8 cellular contexts compared by ENCODE assay signal in genomic region chr17:3801043-3801746, GRCh38. TPM values are rescaled to one million over a fixed set of nuclear protein-coding genes. Genes with fewer than 3 reads are reported as not detected.
DNase-seq lines count a peak whose midpoint lies in the region; ATAC-seq, FAIRE-seq and TF ChIP-seq lines count a peak whose summit lies in the region.

ITGAE (minus strand) TSS chr17:3801188; CDS start chr17:3801144, 44 bp downstream.

- no peak for TF ChIP-seq POLR2A in gastroesophageal sphincter (IDR thresholded peaks at IDR 0.05)

- H3K4me1 Mint-ChIP-seq in CD8-positive, alpha-beta memory T cell: peaks cover 31 to 65% (median 44%) of the 10 kb centered on the region in 3 donors
- peaks cover 16% of the 10 kb centered on the region for H3K4me1 Mint-ChIP-seq in T-helper 1 cell treated with Interleukin-12 subunit alpha and Interleukin-12 subunit beta and Interleukin-4 antibody, amounts not matched to agents 30 μg/mL and 1 μg/mL, for 36 hours (ENCODE audit: low read depth)

- TF ChIP-seq CTCF in gastroesophageal sphincter (IDR thresholded peaks at IDR 0.05) (no peak), omental fat pad (IDR thresholded peaks at IDR 0.05) (no peak)

- H3K4me3 Mint-ChIP-seq in CD8-positive, alpha-beta memory T cell: peak within 1 kb of the TSS; percentile 14 to 91 (median 76)
- no peak within 1 kb of the TSS for H3K4me3 Mint-ChIP-seq in T-helper 1 cell treated with Interleukin-12 subunit alpha and Interleukin-12 subunit beta and Interleukin-4 antibody, amounts not matched to agents 30 μg/mL and 1 μg/mL, for 36 hours

- CTCF ChIA-PET in CD8-positive, alpha-beta memory T cell (lab: Charles Lee): interaction anchor here (0.7 to 3.4 kb wide), 5 partner anchors 9 to 63 kb away, joined by 3 to 25 read pairs (median 4); no protein-coding TSS in a partner anchor

- H3K36me3 ChIP-seq in CD8-positive, alpha-beta memory T cell (ENCODE audit: insufficient read depth, low read length): no peaks in the 10 kb centered on the region
- H3K36me3 ChIP-seq in gastroesophageal sphincter: peaks cover 0 to 9% of the 10 kb centered on the region in 2 donors

- no peak within 1 kb of the TSS for H3K27ac ChIP-seq in CD8-positive, alpha-beta memory T cell (ENCODE audit: low read depth, low read length)
- H3K27ac ChIP-seq in gastroesophageal sphincter: peak within 1 kb of the TSS in 3 of 4 donors; percentile 16 to 81 (median 79)

- H3K27me3 Mint-ChIP-seq in CD8-positive, alpha-beta memory T cell: no peaks in the 10 kb centered on the region
- H3K27me3 Mint-ChIP-seq in T-helper 1 cell treated with Interleukin-12 subunit alpha and Interleukin-12 subunit beta and Interleukin-4 antibody, amounts not matched to agents 30 μg/mL and 1 μg/mL, for 36 hours (ENCODE audit: low read depth): no peaks in the 10 kb centered on the region

- peaks cover 0 to 30% (median 1%) of the 10 kb centered on the region in 3 donors for H3K36me3 Mint-ChIP-seq in CD8-positive, alpha-beta memory T cell
- no peaks in the 10 kb centered on the region for H3K36me3 Mint-ChIP-seq in T-helper 1 cell treated with Interleukin-12 subunit alpha and Interleukin-12 subunit beta and Interleukin-4 antibody, amounts not matched to agents 30 μg/mL and 1 μg/mL, for 36 hours (ENCODE audit: low read depth)

- no peaks in the 10 kb centered on the region for H3K9me3 Mint-ChIP-seq in CD8-positive, alpha-beta memory T cell
- no peaks in the 10 kb centered on the region for H3K9me3 Mint-ChIP-seq in T-helper 1 cell treated with Interleukin-12 subunit alpha and Interleukin-12 subunit beta and Interleukin-4 antibody, amounts not matched to agents 30 μg/mL and 1 μg/mL, for 36 hours

- H3K27ac Mint-ChIP-seq in CD8-positive, alpha-beta memory T cell: peak within 1 kb of the TSS in 7 of 8 donors; percentile 81 to 91 (median 85)
- peak within 1 kb of the TSS; percentile 45 for H3K27ac Mint-ChIP-seq in T-helper 1 cell treated with Interleukin-12 subunit alpha and Interleukin-12 subunit beta and Interleukin-4 antibody, amounts not matched to agents 30 μg/mL and 1 μg/mL, for 36 hours

- DNase-seq in CD8-positive, alpha-beta memory T cell: no peak
- DNase-seq in omental fat pad (ENCODE audit: low spot score) (no peak), NCI-H128 (lab: John Stamatoyannopoulos, UW; ENCODE audit: unreplicated experiment) (no peak), HTR-8/SVneo (ENCODE audit: insufficient read length, low spot score) (no peak)

- H3K27me3 ChIP-seq in CD8-positive, alpha-beta memory T cell (ENCODE audit: insufficient read depth, low read length, poor library complexity, severe bottlenecking): no peaks in the 10 kb centered on the region
- H3K27me3 ChIP-seq in gastroesophageal sphincter: no peaks in the 10 kb centered on the region

- no peak for TF ChIP-seq EP300 in gastroesophageal sphincter (IDR thresholded peaks at IDR 0.05)

- peaks cover 7% of the 10 kb centered on the region for H3K4me1 ChIP-seq in CD8-positive, alpha-beta memory T cell (ENCODE audit: insufficient read depth, low read length)
- H3K4me1 ChIP-seq in gastroesophageal sphincter: peaks cover 0 to 22% (median 3%) of the 10 kb centered on the region in 3 donors

- no peaks in the 10 kb centered on the region for H3K9me3 ChIP-seq in CD8-positive, alpha-beta memory T cell (ENCODE audit: low read length)
- H3K9me3 ChIP-seq in gastroesophageal sphincter: no peaks in the 10 kb centered on the region

- no peak within 1 kb of the TSS for H3K4me3 ChIP-seq in CD8-positive, alpha-beta memory T cell (ENCODE audit: low read length)
- H3K4me3 ChIP-seq in gastroesophageal sphincter: no peak within 1 kb of the TSS

- WGBS in gastroesophageal sphincter (ENCODE audit: low coverage in 1 of 2), 2 donors: 83% methylated on average over 4 of the region's 19 CpGs; no CpG with 5 or more reads in 1 of the 2 donors

- POLR2A ChIA-PET in CD8-positive, alpha-beta memory T cell (lab: Charles Lee): interaction anchor here (1.3 to 1.4 kb wide), 2 partner anchors 40 to 105 kb away, joined by 3 to 4 read pairs; partner anchors contain the start of gene P2RX5

- ATAC-seq in gastroesophageal sphincter (no peak), omental fat pad (ENCODE audit: low FRiP score) (no peak), GM18861 (IDR thresholded peaks at IDR 0.05; ENCODE audit: unreplicated experiment) (no peak), GM21723 (IDR thresholded peaks at IDR 0.05; ENCODE audit: unreplicated experiment) (no peak)

- FAIRE-seq in HTR-8/SVneo (lab: Jason Lieb, UNC): no peak

RNA-seq across cellular contexts. Expression of gene ITGAE, which starts in this region (rescaled TPM):
- 10 to 100 TPM; 46.6 to 47.3 TPM for total RNA-seq in CD8-positive, alpha-beta memory T cell
- 66.6 TPM for polyA plus RNA-seq in CD8-positive, alpha-beta memory T cell
- total RNA-seq in gastroesophageal sphincter: 10 to 100 TPM; 20.3 to 35.2 (median 21.7) TPM
- 10 to 100 TPM; 17.0 to 30.7 (median 22.2) TPM for total RNA-seq in omental fat pad
